Comparison of ENCODE assay signal across 15 cellular contexts in the genomic region with DNA sequence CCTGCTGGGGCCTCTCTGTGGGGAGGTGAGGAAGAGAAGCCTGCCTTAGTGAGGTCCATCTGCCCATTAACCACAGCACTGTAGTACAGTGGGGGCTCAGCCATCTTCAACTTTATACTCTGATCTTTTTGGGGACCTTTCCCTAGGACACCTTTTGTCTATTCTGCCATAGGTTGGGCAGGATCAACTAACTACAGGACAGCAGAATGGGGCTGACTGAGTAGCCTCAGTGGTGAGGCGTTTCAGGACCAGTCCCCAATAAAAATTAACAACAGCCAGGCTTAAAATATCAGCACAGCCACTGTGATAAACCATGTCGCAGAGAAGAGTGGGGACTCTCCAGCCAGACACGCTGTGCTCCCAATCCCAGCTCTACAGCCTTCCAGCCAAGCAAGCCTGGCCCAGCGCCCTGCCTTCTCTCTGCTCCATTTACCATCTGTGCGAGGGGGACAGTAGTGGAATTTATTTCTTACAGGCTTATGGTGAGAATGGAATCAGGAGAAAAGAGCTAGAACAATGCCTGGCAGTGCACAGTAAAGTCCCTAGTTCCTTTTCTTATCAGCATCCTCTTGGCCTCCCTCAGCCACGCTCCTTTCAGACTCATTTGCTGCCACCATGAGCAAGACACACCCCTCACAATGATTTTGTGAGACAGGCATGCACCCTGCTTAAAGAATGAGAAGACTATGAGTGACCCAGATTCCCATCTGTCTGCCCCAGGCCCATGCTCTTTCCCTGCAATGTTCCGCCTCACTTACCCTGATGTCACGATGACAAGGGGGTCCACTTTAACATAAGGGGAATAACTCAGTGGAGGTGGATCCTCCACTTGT.
DNase-seq lines count a peak whose midpoint lies in the region; ATAC-seq and TF ChIP-seq lines count a peak whose summit lies in the region.
"Had no signal": no experiment of that assay in that cellular context is flagged by ENCODE, and none has a peak within 500 bp of the region (broad histone marks: within the 10 kb centered on the region; RNA-seq: fewer than 3 reads in every experiment).

No MANE protein-coding gene starts in this region.

- peak overlapping the region in 3 of 4 donors; percentile 6 to 89 (median 69) for H3K27ac ChIP-seq in Peyer's patch
- H3K27ac ChIP-seq: BLaER1 treated with 17β-estradiol and CSF1 and Interleukin-3, amounts not matched to agents 10 nM and 100 nM had no signal

- DNase-seq in Caco-2 (no peak), Peyer's patch (no peak), globus pallidus (ENCODE audit: low spot score) (peak; percentile 90), nucleus accumbens (lab: John Stamatoyannopoulos, UW) (peak in 49 of 56 donors; percentile 25 to 88 (median 67)), sciatic nerve (ENCODE audit: low spot score) (no peak), activated gamma-delta T cell (lab: John Stamatoyannopoulos, UW) (no peak)
- DNase-seq: activated CD4-positive, alpha-beta T cell treated with anti-CD3 and anti-CD28 coated beads, Interleukin-2, amount 50 U/mL, for 48 hours; activated naive CD4-positive, alpha-beta T cell treated with anti-CD3 and anti-CD28 coated beads, Interleukin-2, amount 10 ng/mL, durations not matched to agents 7 days and 5 days; KG1; kidney; NCI-H2081 treated with DMSO at 0.1 percent for 48 hours; T-helper 2 cell had no signal

- H3K36me3 ChIP-seq in Caco-2 (ENCODE audit: control insufficient read depth, insufficient read depth, low read length) (no peaks in the 10 kb centered on the region), Peyer's patch (no peaks in the 10 kb centered on the region)
- H3K36me3 ChIP-seq: BLaER1 treated with 17β-estradiol and CSF1 and Interleukin-3, amounts not matched to agents 10 nM and 100 nM had no signal

- H3K4me3 Mint-ChIP-seq in Caco-2 (ENCODE audit: unreplicated experiment): no peak overlapping the region
- H3K4me3 Mint-ChIP-seq: activated naive CD4-positive, alpha-beta T cell treated with anti-CD3 and anti-CD28 coated beads, Interleukin-2, amount 10 ng/mL, durations not matched to agents 7 days and 5 days had no signal

- no peak overlapping the region for H3K4me3 ChIP-seq in Caco-2 (ENCODE audit: low read depth, low read length)
- no peak overlapping the region for H3K4me3 ChIP-seq in Peyer's patch
- H3K4me3 ChIP-seq: BLaER1 treated with 17β-estradiol and CSF1 and Interleukin-3, amounts not matched to agents 10 nM and 100 nM had no signal

- CTCF ChIA-PET in Caco-2 (lab: Charles Lee): interaction anchor here (1.3 kb wide), 1 partner anchor 22 kb away, joined by 5 read pairs; no protein-coding TSS in a partner anchor

- BruUV-seq in Caco-2 (replicated peaks; lab: Mats Ljungman, UMichigan): no TSS peak

- POLR2A ChIA-PET in Caco-2 (lab: Charles Lee): interaction anchor here (2.5 kb wide), 1 partner anchor 22 kb away, joined by 14 read pairs; no protein-coding TSS in a partner anchor

- H3K4me1 ChIP-seq in Caco-2 (peaks cover 70% of the 10 kb centered on the region), Peyer's patch (peaks cover 0 to 50% (median 5%) of the 10 kb centered on the region in 4 donors)

- H3K27ac Mint-ChIP-seq in Caco-2 (ENCODE audit: unreplicated experiment): peak overlapping the region; percentile 73
- H3K27ac Mint-ChIP-seq: activated naive CD4-positive, alpha-beta T cell treated with anti-CD3 and anti-CD28 coated beads, Interleukin-2, amount 10 ng/mL, durations not matched to agents 7 days and 5 days had no signal

- H3K36me3 Mint-ChIP-seq in Caco-2 (ENCODE audit: insufficient read depth, unreplicated experiment): peaks cover 15% of the 10 kb centered on the region
- H3K36me3 Mint-ChIP-seq: activated naive CD4-positive, alpha-beta T cell treated with anti-CD3 and anti-CD28 coated beads, Interleukin-2, amount 10 ng/mL, durations not matched to agents 7 days and 5 days had no signal

- H3K9me3 ChIP-seq in Caco-2 (no peaks in the 10 kb centered on the region), Peyer's patch (no peaks in the 10 kb centered on the region)
- H3K9me3 ChIP-seq: BLaER1 treated with 17β-estradiol and CSF1 and Interleukin-3, amounts not matched to agents 10 nM and 100 nM had no signal

- TF ChIP-seq POLR2A in Peyer's patch (IDR thresholded peaks at IDR 0.05): no peak

- no peaks in the 10 kb centered on the region for H3K9me3 Mint-ChIP-seq in Caco-2 (ENCODE audit: unreplicated experiment)
- H3K9me3 Mint-ChIP-seq: activated naive CD4-positive, alpha-beta T cell treated with anti-CD3 and anti-CD28 coated beads, Interleukin-2, amount 10 ng/mL, durations not matched to agents 7 days and 5 days had no signal

- no peak for ATAC-seq in sciatic nerve
- no peak for ATAC-seq in HG03521 (IDR thresholded peaks at IDR 0.05; ENCODE audit: unreplicated experiment)
- no peak for ATAC-seq in GM19324 (IDR thresholded peaks at IDR 0.05; ENCODE audit: low FRiP score, unreplicated experiment)

- no peak for TF ChIP-seq CTCF in Caco-2 (IDR thresholded peaks at IDR 0.05; ENCODE audit: insufficient read depth in 1 of 2, low read depth in 1 of 2, low read length in 1 of 2, severe bottlenecking in 1 of 2, unreplicated experiment in 1 of 2)
- TF ChIP-seq CTCF in Peyer's patch (IDR thresholded peaks at IDR 0.05): no peak

- peaks cover 63% of the 10 kb centered on the region for H3K4me1 Mint-ChIP-seq in Caco-2 (ENCODE audit: low read depth, unreplicated experiment)

- H3K27me3 Mint-ChIP-seq in Caco-2 (ENCODE audit: insufficient read depth, unreplicated experiment): no peaks in the 10 kb centered on the region
- H3K27me3 Mint-ChIP-seq: activated naive CD4-positive, alpha-beta T cell treated with anti-CD3 and anti-CD28 coated beads, Interleukin-2, amount 10 ng/mL, durations not matched to agents 7 days and 5 days had no signal

- H3K27me3 ChIP-seq in Caco-2 (replicated peaks; ENCODE audit: control insufficient read depth, insufficient read depth, low read length) (no peaks in the 10 kb centered on the region), Peyer's patch (no peaks in the 10 kb centered on the region)
- H3K27me3 ChIP-seq: BLaER1 treated with 17β-estradiol and CSF1 and Interleukin-3, amounts not matched to agents 10 nM and 100 nM had no signal

- intact Hi-C loops in Caco-2 (cut with micrococcal nuclease; ENCODE audit: unreplicated experiment) (no loop called here), sciatic nerve (cut with DNase I) (no loop called here)

Comparison
In these comparisons a context has a peak if more than half of its experiments do, and no peak if none do; other contexts are left out.
1. DNase-seq: peak in globus pallidus (single experiment) and nucleus accumbens (49 of 56); none in Caco-2 (0 of 2), Peyer's patch (0 of 3), sciatic nerve (single experiment) and activated gamma-delta T cell (single experiment).